In the genomic region with DNA sequence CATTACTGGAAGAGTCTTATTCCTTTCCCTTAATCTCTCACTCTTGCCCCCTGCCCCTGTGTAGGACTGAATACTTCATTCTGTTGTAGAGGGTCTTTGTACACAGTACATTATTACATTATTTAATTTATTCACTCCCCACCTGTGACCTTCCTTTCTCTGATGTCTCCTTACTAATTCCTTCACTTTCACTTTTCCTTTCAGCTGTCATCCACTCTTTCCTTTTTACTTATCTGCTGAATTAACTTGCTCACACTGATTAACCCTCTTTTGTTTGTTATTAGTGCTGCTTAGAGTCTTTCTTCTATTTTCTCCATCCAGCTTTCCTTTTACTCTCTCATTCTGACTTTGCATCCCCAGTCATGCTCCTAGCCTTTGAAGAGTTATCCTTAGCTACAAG, we compare ENCODE assay signal across 24 cellular contexts. TPM values are rescaled to one million over a fixed set of nuclear protein-coding genes. Genes with fewer than 3 reads are reported as not detected.
DNase-seq lines count a peak whose midpoint lies in the region; ATAC-seq lines count a peak whose summit lies in the region.
"Had no signal": no experiment of that assay in that cellular context is flagged by ENCODE, and none has a peak within 500 bp of the region (broad histone marks: within the 10 kb centered on the region; RNA-seq: fewer than 3 reads in every experiment).

No MANE protein-coding gene starts in this region.

- peak in 1 of 2 donors; percentile 37 for ATAC-seq in activated naive CD4-positive, alpha-beta T cell treated with anti-CD3 and anti-CD28 coated beads, Interleukin-2, amount 50 U/mL, for 72 hours
- no peak for ATAC-seq in activated naive CD8-positive, alpha-beta T cell treated with anti-CD3 and anti-CD28 coated beads, Interleukin-2, amount 10 ng/mL, durations not matched to agents 7 days and 5 days (ENCODE audit: low read depth)

- CTCF ChIA-PET in activated naive CD4-positive, alpha-beta T cell treated with anti-CD3 and anti-CD28 coated beads for 36 hours (lab: Charles Lee): no interaction called here

- DNase-seq in T-helper 2 cell treated with Interferon-gamma antibody and Interleukin-4, amounts not matched to agents 5 μg/mL and 100 μg/mL, for 36 hours (ENCODE audit: low spot score): no peak
- DNase-seq in T-helper 2 cell: no peak
- no peak for DNase-seq in activated naive CD4-positive, alpha-beta T cell treated with anti-CD3 and anti-CD28 coated beads, Interleukin-2, amount 50 U/mL, for 72 hours (ENCODE audit: low spot score in 2 of 2)
- no peak for DNase-seq in activated naive CD4-positive, alpha-beta T cell treated with anti-CD3 and anti-CD28 coated beads for 36 hours
- no peak for DNase-seq in activated naive CD8-positive, alpha-beta T cell treated with anti-CD3 and anti-CD28 coated beads, Interleukin-2, amount 10 ng/mL, durations not matched to agents 7 days and 5 days
- no peak for DNase-seq in SIG-M5 (lab: John Stamatoyannopoulos, UW)
- no peak for DNase-seq in inferior parietal cortex (ENCODE audit: extremely low spot score)
- no peak for DNase-seq in DMS153 (lab: John Stamatoyannopoulos, UW)
- DNase-seq: 8988T; BE2C; CD4-positive, alpha-beta memory T cell; DMS79; IMR-90; Kasumi-1; MM.1S; NCI-H1105 treated with DMSO at 0.1 percent for 48 hours; NCI-H187; NCI-H446; NCI-H69; NK-92 treated with Interleukin-12 subunit alpha and Interleukin-12 subunit beta, amount 100 ng/mL, for 24 hours had no signal

- peaks cover 28% of the 10 kb centered on the region for H3K36me3 Mint-ChIP-seq in T-helper 2 cell treated with Interferon-gamma antibody and Interleukin-4, amounts not matched to agents 5 μg/mL and 100 μg/mL, for 36 hours (ENCODE audit: low read depth)
- H3K36me3 Mint-ChIP-seq in activated naive CD4-positive, alpha-beta T cell treated with anti-CD3 and anti-CD28 coated beads, Interleukin-2, amount 50 U/mL, for 72 hours: peaks cover 21 to 39% of the 10 kb centered on the region in 2 donors
- H3K36me3 Mint-ChIP-seq in activated naive CD4-positive, alpha-beta T cell treated with anti-CD3 and anti-CD28 coated beads for 36 hours (ENCODE audit: low read depth): peaks cover 53% of the 10 kb centered on the region
- peaks cover 39% of the 10 kb centered on the region for H3K36me3 Mint-ChIP-seq in activated naive CD8-positive, alpha-beta T cell treated with anti-CD3 and anti-CD28 coated beads, Interleukin-2, amount 10 ng/mL, durations not matched to agents 7 days and 5 days

- no peaks in the 10 kb centered on the region for H3K27me3 Mint-ChIP-seq in T-helper 2 cell treated with Interferon-gamma antibody and Interleukin-4, amounts not matched to agents 5 μg/mL and 100 μg/mL, for 36 hours (ENCODE audit: low read depth)
- no peaks in the 10 kb centered on the region for H3K27me3 Mint-ChIP-seq in activated naive CD4-positive, alpha-beta T cell treated with anti-CD3 and anti-CD28 coated beads for 36 hours (ENCODE audit: low read depth)
- no peaks in the 10 kb centered on the region for H3K27me3 Mint-ChIP-seq in activated naive CD8-positive, alpha-beta T cell treated with anti-CD3 and anti-CD28 coated beads, Interleukin-2, amount 10 ng/mL, durations not matched to agents 7 days and 5 days
- H3K27me3 Mint-ChIP-seq: CD4-positive, alpha-beta memory T cell had no signal

- POLR2A ChIA-PET in activated naive CD8-positive, alpha-beta T cell treated with anti-CD3 and anti-CD28 coated beads, Interleukin-2, amount 10 ng/mL, durations not matched to agents 7 days and 5 days (lab: Charles Lee): interaction anchor here (1.1 to 1.9 kb wide), 2 partner anchors 8 to 23 kb away, joined by 5 to 8 read pairs; a partner anchor contains a TSS

- no peaks in the 10 kb centered on the region for H3K9me3 Mint-ChIP-seq in T-helper 2 cell treated with Interferon-gamma antibody and Interleukin-4, amounts not matched to agents 5 μg/mL and 100 μg/mL, for 36 hours
- H3K9me3 Mint-ChIP-seq in activated naive CD4-positive, alpha-beta T cell treated with anti-CD3 and anti-CD28 coated beads, Interleukin-2, amount 50 U/mL, for 72 hours: peaks cover 0 to 4% of the 10 kb centered on the region in 2 donors
- peaks cover 18% of the 10 kb centered on the region for H3K9me3 Mint-ChIP-seq in activated naive CD4-positive, alpha-beta T cell treated with anti-CD3 and anti-CD28 coated beads for 36 hours
- H3K9me3 Mint-ChIP-seq in activated naive CD8-positive, alpha-beta T cell treated with anti-CD3 and anti-CD28 coated beads, Interleukin-2, amount 10 ng/mL, durations not matched to agents 7 days and 5 days: no peaks in the 10 kb centered on the region

- H3K4me1 Mint-ChIP-seq in T-helper 2 cell treated with Interferon-gamma antibody and Interleukin-4, amounts not matched to agents 5 μg/mL and 100 μg/mL, for 36 hours (ENCODE audit: low read depth): peaks cover 9% of the 10 kb centered on the region
- H3K4me1 Mint-ChIP-seq in activated naive CD4-positive, alpha-beta T cell treated with anti-CD3 and anti-CD28 coated beads for 36 hours (ENCODE audit: low read depth): peaks cover 22% of the 10 kb centered on the region
- H3K4me1 Mint-ChIP-seq in activated naive CD8-positive, alpha-beta T cell treated with anti-CD3 and anti-CD28 coated beads, Interleukin-2, amount 10 ng/mL, durations not matched to agents 7 days and 5 days: peaks cover 9% of the 10 kb centered on the region

- H3K27ac Mint-ChIP-seq in T-helper 2 cell treated with Interferon-gamma antibody and Interleukin-4, amounts not matched to agents 5 μg/mL and 100 μg/mL, for 36 hours: peak overlapping the region; percentile 12
- H3K27ac Mint-ChIP-seq in activated naive CD4-positive, alpha-beta T cell treated with anti-CD3 and anti-CD28 coated beads, Interleukin-2, amount 50 U/mL, for 72 hours: peak overlapping the region; percentile 44 to 63
- H3K27ac Mint-ChIP-seq in activated naive CD4-positive, alpha-beta T cell treated with anti-CD3 and anti-CD28 coated beads for 36 hours: no peak overlapping the region
- peak overlapping the region; percentile 56 for H3K27ac Mint-ChIP-seq in activated naive CD8-positive, alpha-beta T cell treated with anti-CD3 and anti-CD28 coated beads, Interleukin-2, amount 10 ng/mL, durations not matched to agents 7 days and 5 days

- intact Hi-C loops in activated naive CD4-positive, alpha-beta T cell treated with anti-CD3 and anti-CD28 coated beads for 36 hours (cut with micrococcal nuclease): no loop called here

- no peak overlapping the region for H3K4me3 Mint-ChIP-seq in T-helper 2 cell treated with Interferon-gamma antibody and Interleukin-4, amounts not matched to agents 5 μg/mL and 100 μg/mL, for 36 hours
- no peak overlapping the region for H3K4me3 Mint-ChIP-seq in activated naive CD4-positive, alpha-beta T cell treated with anti-CD3 and anti-CD28 coated beads for 36 hours
- H3K4me3 Mint-ChIP-seq in activated naive CD8-positive, alpha-beta T cell treated with anti-CD3 and anti-CD28 coated beads, Interleukin-2, amount 10 ng/mL, durations not matched to agents 7 days and 5 days: peak overlapping the region; percentile 54
- H3K4me3 Mint-ChIP-seq: CD4-positive, alpha-beta memory T cell had no signal

RNA-seq across cellular contexts. Expression of a gene that starts 6.5 kb away (rescaled TPM):
- 1 to 10 TPM in 1 of 2 donors, under 1 TPM in 1; 0.39 to 2.3 TPM for total RNA-seq in activated naive CD4-positive, alpha-beta T cell treated with anti-CD3 and anti-CD28 coated beads, Interleukin-2, amount 50 U/mL, for 72 hours
- total RNA-seq in activated naive CD4-positive, alpha-beta T cell treated with anti-CD3 and anti-CD28 coated beads for 36 hours: under 1 TPM; 0.64 to 0.69 TPM
- total RNA-seq in activated naive CD8-positive, alpha-beta T cell treated with anti-CD3 and anti-CD28 coated beads, Interleukin-2, amount 10 ng/mL, durations not matched to agents 7 days and 5 days: 1 to 10 TPM; 3.4 to 3.9 TPM

RNA-seq across cellular contexts. Expression of a gene that starts 7.9 kb away (rescaled TPM):
- 1 to 10 TPM; 2.1 to 3.9 TPM for total RNA-seq in activated naive CD4-positive, alpha-beta T cell treated with anti-CD3 and anti-CD28 coated beads, Interleukin-2, amount 50 U/mL, for 72 hours
- 1 to 10 TPM; 2.7 to 3.8 TPM for total RNA-seq in activated naive CD4-positive, alpha-beta T cell treated with anti-CD3 and anti-CD28 coated beads for 36 hours
- total RNA-seq in activated naive CD8-positive, alpha-beta T cell treated with anti-CD3 and anti-CD28 coated beads, Interleukin-2, amount 10 ng/mL, durations not matched to agents 7 days and 5 days: 10 to 100 TPM; 13.1 to 14.5 TPM

RNA-seq across cellular contexts. Expression of a gene that starts 15.8 kb away (rescaled TPM):
- not detected for total RNA-seq in activated naive CD4-positive, alpha-beta T cell treated with anti-CD3 and anti-CD28 coated beads, Interleukin-2, amount 50 U/mL, for 72 hours
- total RNA-seq in activated naive CD4-positive, alpha-beta T cell treated with anti-CD3 and anti-CD28 coated beads for 36 hours: under 1 TPM in 1 of 2 experiments, not detected in 1; 0.12 TPM
- total RNA-seq in activated naive CD8-positive, alpha-beta T cell treated with anti-CD3 and anti-CD28 coated beads, Interleukin-2, amount 10 ng/mL, durations not matched to agents 7 days and 5 days: not detected
- total RNA-seq: G401, HT1080, OCI-LY7, RPMI7951 had no signal

RNA-seq across cellular contexts. Expression of a gene that starts 22.8 kb away (rescaled TPM):
- 1 to 10 TPM; 2.4 to 5.1 TPM for total RNA-seq in activated naive CD4-positive, alpha-beta T cell treated with anti-CD3 and anti-CD28 coated beads, Interleukin-2, amount 50 U/mL, for 72 hours
- total RNA-seq in activated naive CD4-positive, alpha-beta T cell treated with anti-CD3 and anti-CD28 coated beads for 36 hours: 1 to 10 TPM; 3.5 TPM
- total RNA-seq in activated naive CD8-positive, alpha-beta T cell treated with anti-CD3 and anti-CD28 coated beads, Interleukin-2, amount 10 ng/mL, durations not matched to agents 7 days and 5 days: 10 to 100 TPM; 10.5 to 11.3 TPM

RNA-seq across cellular contexts. Expression of a gene that starts 49.8 kb away (rescaled TPM):
- total RNA-seq in activated naive CD4-positive, alpha-beta T cell treated with anti-CD3 and anti-CD28 coated beads, Interleukin-2, amount 50 U/mL, for 72 hours: 1 to 10 TPM; 1.6 to 2.6 TPM
- under 1 TPM; 0.74 to 0.88 TPM for total RNA-seq in activated naive CD4-positive, alpha-beta T cell treated with anti-CD3 and anti-CD28 coated beads for 36 hours
- total RNA-seq in activated naive CD8-positive, alpha-beta T cell treated with anti-CD3 and anti-CD28 coated beads, Interleukin-2, amount 10 ng/mL, durations not matched to agents 7 days and 5 days: 1 to 10 TPM; 9.0 to 9.7 TPM
